In genomic region chr2:86434290-86434689, GRCh38 we compare ENCODE assay signal across 4 cellular contexts.
A peak's percentile ranks its signal among the peaks of the same experiment; 100 is the strongest.
TF ChIP-seq lines count a peak whose summit lies in the region.

No MANE protein-coding gene starts in this region.

TF ChIP-seq in A549, 52 proteins besides CTCF, POLR2A, EP300 and RAD21:
- TF ChIP-seq MAFK (IDR thresholded peaks at IDR 0.05; ENCODE audit: partially characterized antibody) = peak; percentile 95
- no peak for TF ChIP-seq PHF8 (IDR thresholded peaks at IDR 0.05; ENCODE audit: borderline replicate concordance, low read depth)

TF ChIP-seq in IMR-90, 13 proteins besides CTCF, POLR2A, EP300 and RAD21:
- TF ChIP-seq MAFK (IDR thresholded peaks at IDR 0.05; ENCODE audit: low read depth, low read length) (peak; percentile 92), RFX5 (IDR thresholded peaks at IDR 0.05; ENCODE audit: low read depth, low read length) (no peak)

TF ChIP-seq in H1, 55 proteins besides CTCF, POLR2A, EP300 and RAD21:
- no peak for TF ChIP-seq SP1 (IDR thresholded peaks at IDR 0.05; ENCODE audit: low read depth, low read length)
- TF ChIP-seq USF2 (IDR thresholded peaks at IDR 0.05; ENCODE audit: low read length) = no peak
- peak; percentile 16; the same call in 1 of the 2 replicates for TF ChIP-seq MAFK (IDR thresholded peaks at IDR 0.05; ENCODE audit: low read depth, low read length)
- TF ChIP-seq JUND (IDR thresholded peaks at IDR 0.05; ENCODE audit: low read length) = no peak

TF ChIP-seq in SK-N-SH, 30 proteins besides CTCF, POLR2A, EP300 and RAD21:
- no peak for TF ChIP-seq NFIC (IDR thresholded peaks at IDR 0.05; ENCODE audit: borderline replicate concordance)
- TF ChIP-seq ZBTB33 (IDR thresholded peaks at IDR 0.05; ENCODE audit: borderline replicate concordance, low read depth) = no peak
